ENCODE assay signal across 14 cellular contexts in genomic region chr1:183090386-183091006, GRCh38.
A peak's percentile ranks its signal among the peaks of the same experiment; 100 is the strongest.
DNase-seq lines count a peak whose midpoint lies in the region; ATAC-seq and TF ChIP-seq lines count a peak whose summit lies in the region.
"Had no signal": no experiment of that assay in that cellular context is flagged by ENCODE, and none has a peak within 500 bp of the region (broad histone marks: within the 10 kb centered on the region; RNA-seq: fewer than 3 reads in every experiment).

No MANE protein-coding gene starts in this region.

- H3K9me3 ChIP-seq in esophagus muscularis mucosa (no peaks in the 10 kb centered on the region), uterus (no peaks in the 10 kb centered on the region)

- TF ChIP-seq POLR2A in esophagus muscularis mucosa (IDR thresholded peaks at IDR 0.05; ENCODE audit: low read depth): no peak
- no peak for TF ChIP-seq POLR2A in uterus (IDR thresholded peaks at IDR 0.05)

- intact Hi-C loops in esophagus muscularis mucosa (cut with DNase I) (no loop called here), uterus (cut with DNase I; ENCODE audit: low total_unique reads) (no loop called here)

- no peak for TF ChIP-seq CTCF in esophagus muscularis mucosa (IDR thresholded peaks at IDR 0.05)
- no peak for TF ChIP-seq CTCF in uterus (IDR thresholded peaks at IDR 0.05)

- 26% methylated on average over 5 of the region's 5 CpGs for WGBS in esophagus muscularis mucosa

- H3K27me3 ChIP-seq in esophagus muscularis mucosa (no peaks in the 10 kb centered on the region), uterus (no peaks in the 10 kb centered on the region)

- H3K4me3 ChIP-seq in esophagus muscularis mucosa (peak overlapping the region in 2 of 4 donors; percentile 5 to 6), uterus (no peak overlapping the region)

- TF ChIP-seq EP300 in esophagus muscularis mucosa (IDR thresholded peaks at IDR 0.05): no peak

- no peaks in the 10 kb centered on the region for H3K36me3 ChIP-seq in esophagus muscularis mucosa
- no peaks in the 10 kb centered on the region for H3K36me3 ChIP-seq in uterus

- no peak for ATAC-seq in GM21390 (IDR thresholded peaks at IDR 0.05; ENCODE audit: unreplicated experiment)
- ATAC-seq: natural killer cell treated with Interleukin-12 subunit alpha and Interleukin-12 subunit beta and Interleukin-15 and Interleukin-18, amount 100 ng/mL, for 72 hours had no signal

- H3K4me1 ChIP-seq in esophagus muscularis mucosa (peaks cover 34 to 93% (median 90%) of the 10 kb centered on the region in 4 donors), uterus (peaks cover 0 to 10% of the 10 kb centered on the region in 2 donors)

- H3K27ac ChIP-seq in esophagus muscularis mucosa (replicated peaks in 1 of 4): peak overlapping the region; percentile 65 to 83 (median 71)
- H3K27ac ChIP-seq in uterus: peak overlapping the region; percentile 32 to 53
- H3K27ac ChIP-seq: epithelial cell of prostate, HL-60 had no signal

- DNase-seq in NCI-H510A treated with DMSO at 0.1 percent for 48 hours (lab: John Stamatoyannopoulos, UW) (peak; percentile 26), NCI-H510A (lab: John Stamatoyannopoulos, UW) (no peak), esophagus muscularis mucosa (ENCODE audit: extremely low spot score) (no peak), mucosa of gallbladder (ENCODE audit: low spot score) (peak; percentile 74), uterus (peak; percentile 66 to 70), NCI-H2029 treated with DMSO at 0.1 percent for 48 hours (lab: John Stamatoyannopoulos, UW) (no peak), GF-D8 (lab: John Stamatoyannopoulos, UW) (no peak)
- DNase-seq: ACHN; activated B cell treated with CpG ODN at 0.5 μM for 24 hours; activated naive CD4-positive, alpha-beta T cell treated with anti-CD3 and anti-CD28 coated beads, Interleukin-2, amount 10 ng/mL, durations not matched to agents 7 days and 5 days had no signal

Comparison
In these comparisons a context has a peak if more than half of its experiments do, and no peak if none do; other contexts are left out.
1. DNase-seq: peak in NCI-H510A treated with DMSO at 0.1 percent for 48 hours (single experiment), mucosa of gallbladder (single experiment) and uterus (2 of 2); none in NCI-H510A (single experiment), esophagus muscularis mucosa (single experiment), NCI-H2029 treated with DMSO at 0.1 percent for 48 hours (single experiment) and GF-D8 (single experiment).